In the genomic region with DNA sequence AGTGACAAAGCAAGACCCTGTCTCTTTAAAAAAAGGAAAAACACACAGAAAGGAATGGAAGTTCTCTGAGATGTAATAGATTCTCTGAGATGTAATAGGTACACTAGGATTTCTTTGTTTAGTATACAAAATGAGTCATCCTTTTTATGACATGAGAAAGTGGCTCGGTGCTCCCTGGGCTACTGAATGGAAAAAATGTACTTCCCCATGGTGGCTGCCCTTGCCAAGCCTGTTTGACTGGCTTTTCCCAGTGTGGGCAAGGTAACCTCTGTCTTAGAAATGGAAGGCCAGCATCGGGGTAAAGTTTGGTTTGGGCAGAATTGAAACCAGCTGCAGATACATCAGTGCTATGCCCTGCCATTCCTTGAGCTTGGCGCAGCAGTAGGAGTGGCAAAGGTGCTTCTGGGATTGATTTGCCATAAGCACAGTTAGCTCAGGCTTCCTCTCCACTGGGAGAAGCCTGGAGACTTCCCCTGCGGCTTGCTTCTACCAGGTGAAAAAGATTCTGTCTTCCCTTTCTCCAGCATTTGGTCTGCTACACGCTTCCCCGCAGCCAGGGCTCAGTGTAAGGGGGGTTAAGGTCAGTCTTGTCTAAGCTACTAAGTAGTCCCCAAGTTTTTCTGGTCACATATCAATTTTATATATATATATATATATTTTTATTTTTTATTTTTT, we compare ENCODE assay signal across 12 cellular contexts. TPM values are rescaled to one million over a fixed set of nuclear protein-coding genes. Genes with fewer than 3 reads are reported as not detected.
DNase-seq lines count a peak whose midpoint lies in the region; ATAC-seq and TF ChIP-seq lines count a peak whose summit lies in the region.
"Had no signal": no experiment of that assay in that cellular context is flagged by ENCODE, and none has a peak within 500 bp of the region (broad histone marks: within the 10 kb centered on the region; RNA-seq: fewer than 3 reads in every experiment).

No MANE protein-coding gene starts in this region.

- H3K36me3 ChIP-seq in urinary bladder (ENCODE audit: insufficient read depth) = no peaks in the 10 kb centered on the region

- in situ Hi-C loops in GM13977 (cut with MboI; ENCODE audit: low pct_unique_long_range_greater_than_20kb, low sequenced_read_pairs, unreplicated experiment) = no loop called here

- DNase-seq in NCI-H748 (lab: John Stamatoyannopoulos, UW; ENCODE audit: unreplicated experiment) = peak; percentile 13
- no peak for DNase-seq in NCI-H748 treated with DMSO at 0.1 percent for 48 hours (lab: John Stamatoyannopoulos, UW)
- DNase-seq in T1000 (lab: John Stamatoyannopoulos, UW) = peak; percentile 30
- peak; percentile 38 for DNase-seq in iPS-NIHi11 (ENCODE audit: low spot score)
- no peak for DNase-seq in GM13977 (ENCODE audit: low spot score)
- no peak for DNase-seq in HUDEP-2 (lab: John Stamatoyannopoulos, UW; ENCODE audit: unreplicated experiment in 76 of 76)
- DNase-seq: ACHN, activated T-cell treated with anti-CD3 and anti-CD28 coated beads for 4 hours, hypothalamus, substantia nigra had no signal

- peak overlapping the region; percentile 62 for H3K27ac ChIP-seq in urinary bladder (ENCODE audit: low read depth)

- H3K4me1 ChIP-seq in urinary bladder (ENCODE audit: insufficient read depth) = no peaks in the 10 kb centered on the region

- whole genome bisulfite sequencing in urinary bladder = 74% methylated on average over 6 of the region's 6 CpGs

- H3K4me3 ChIP-seq in urinary bladder (ENCODE audit: low read depth, low read length) = no peak overlapping the region

- no peak for TF ChIP-seq CTCF in GM13977 (IDR thresholded peaks at IDR 0.05; ENCODE audit: extremely low read depth, insufficient read depth, missing control alignments)

- ATAC-seq in HG03457 (IDR thresholded peaks at IDR 0.05; ENCODE audit: unreplicated experiment) = no peak

RNA-seq across cellular contexts. Expression of a gene that starts 24.5 kb away (rescaled TPM):
- 47.3 TPM for total RNA-seq in urinary bladder
- 13.7 TPM for polyA plus RNA-seq in urinary bladder

Comparison
In these comparisons a context has a peak if more than half of its experiments do, and no peak if none do; other contexts are left out.
1. DNase-seq: peak in NCI-H748 (single experiment), T1000 (single experiment) and iPS-NIHi11 (single experiment); none in NCI-H748 treated with DMSO at 0.1 percent for 48 hours (single experiment), GM13977 (single experiment) and HUDEP-2 (0 of 76).